In the genomic region with DNA sequence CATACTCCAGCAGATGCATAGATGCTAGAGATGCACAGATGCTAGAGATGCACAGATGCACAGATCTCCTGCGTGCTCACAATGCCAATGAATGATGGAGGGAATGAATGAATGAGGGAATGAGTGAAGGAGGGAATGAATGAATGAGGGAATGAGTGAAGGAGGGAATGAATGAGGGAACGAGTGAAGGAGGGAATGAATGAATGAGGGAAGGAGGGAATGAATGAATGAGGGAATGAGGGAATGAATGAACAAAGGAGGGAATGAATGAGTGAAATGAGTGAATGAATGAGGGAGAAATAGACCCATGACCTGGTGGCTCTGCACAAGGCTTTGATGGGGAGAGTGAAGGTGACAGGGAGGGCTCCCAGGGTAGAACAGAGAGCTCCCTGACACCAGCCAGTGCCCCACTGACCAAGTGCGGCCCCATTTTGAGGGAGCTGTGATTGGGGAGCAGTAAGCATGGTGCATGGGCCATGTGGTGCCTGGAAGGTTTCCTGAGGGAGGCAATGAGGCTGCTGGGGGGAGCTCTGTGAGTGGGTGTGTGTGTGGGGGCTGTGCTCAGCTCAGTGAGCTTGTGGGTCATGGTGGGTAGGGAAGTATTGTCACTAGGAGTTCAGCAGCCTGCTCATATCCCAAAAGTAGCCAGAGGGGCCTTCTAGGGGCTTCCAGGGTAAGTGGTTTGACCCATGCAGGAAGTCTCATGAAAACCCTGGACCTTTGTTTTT, we compare ENCODE assay signal across 1 cellular context.
TF ChIP-seq lines count a peak whose summit lies in the region.

No MANE protein-coding gene starts in this region.

TF ChIP-seq in HEK293, 187 proteins besides CTCF, POLR2A, EP300 and RAD21 (continued from another document):
- TF ChIP-seq INSM2 (tag by site-specific recombination; IDR thresholded peaks at IDR 0.05) = no peak
